8 cellular contexts compared by ENCODE assay signal in the genomic region with DNA sequence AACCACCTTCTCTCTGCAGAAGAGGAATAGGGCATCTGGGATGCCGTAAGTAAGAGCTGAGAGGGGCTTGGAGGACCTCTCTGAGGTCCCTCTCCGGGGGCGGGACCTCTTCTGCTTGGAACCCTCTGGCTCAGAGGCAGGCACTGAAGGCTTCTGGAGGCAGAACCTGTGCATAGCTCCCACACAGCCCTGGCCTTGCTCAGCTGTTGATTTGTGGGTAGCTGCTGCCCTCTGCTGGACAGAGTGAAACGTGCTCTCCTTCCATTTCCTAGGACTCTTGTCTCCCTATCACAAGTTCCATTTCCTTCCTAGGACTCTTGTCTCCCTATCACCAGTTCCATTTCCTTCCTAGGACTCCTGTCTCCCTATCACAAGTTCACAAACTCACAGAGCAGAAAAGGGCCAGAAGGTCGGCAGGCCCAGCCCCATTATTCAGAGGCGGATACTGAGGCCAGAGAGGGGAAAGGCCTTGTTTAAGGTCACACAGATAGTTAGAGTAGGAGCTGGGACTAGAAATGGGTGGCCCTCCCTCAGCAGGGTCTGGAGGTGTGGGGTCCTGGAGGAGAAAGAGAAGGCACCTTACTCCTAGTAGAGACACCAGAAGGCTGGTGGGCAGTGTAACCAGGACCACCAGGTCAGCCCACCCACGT. TPM values are rescaled to one million over a fixed set of nuclear protein-coding genes. Genes with fewer than 3 reads are reported as not detected.
DNase-seq lines count a peak whose midpoint lies in the region; ATAC-seq, FAIRE-seq and TF ChIP-seq lines count a peak whose summit lies in the region.

No MANE protein-coding gene starts in this region.

- 33 to 46% methylated on average over 7 of the region's 7 CpGs for WGBS in thyroid gland, 2 donors

- peak overlapping the region; percentile 33 for H3K27ac ChIP-seq in foreskin keratinocyte
- H3K27ac ChIP-seq in osteoblast (ENCODE audit: low read depth, low read length), result no peak overlapping the region
- H3K27ac ChIP-seq in thyroid gland, result no peak overlapping the region

- in situ Hi-C loops in HAP-1 (cut with MboI; ENCODE audit: low sequenced_read_pairs), result loop anchor here (5.0 to 10.0 kb wide), 3 partner anchors 50 to 400 kb away; no protein-coding TSS in a partner anchor

- H3K79me2 ChIP-seq in osteoblast (ENCODE audit: insufficient read depth, low read length), result no peaks in the 10 kb centered on the region

- peak; percentile 91 for FAIRE-seq in G401.6 (lab: Jason Lieb, UNC)

- H3K4me3 ChIP-seq in HAP-1 (no peak overlapping the region), MG63 (no peak overlapping the region), osteoblast (ENCODE audit: insufficient read depth, low read length) (no peak overlapping the region), thyroid gland (replicated peaks in 1 of 3) (no peak overlapping the region)

- DNase-seq in HAP-1 (ENCODE audit: low spot score in 2 of 2) (peak; percentile 74 to 90), MG63 (peak; percentile 46), SIG-M5 treated with dmso at 0.1 percent for 504 hours (lab: John Stamatoyannopoulos, UW; ENCODE audit: unreplicated experiment) (peak; percentile 76), foreskin keratinocyte (peak in 1 of 2 donors; percentile 68), osteoblast (ENCODE audit: insufficient read length, low spot score, missing footprints) (peak; percentile 87), thyroid gland (peak; percentile 81 to 87)
- DNase-seq in activated T-helper 9 cell treated with anti-CD3 and anti-CD28 coated beads, Interleukin-2, amount 50 U/mL, for 16 hours (ENCODE audit: low read depth), result peak; percentile 60

- intact Hi-C loops in thyroid gland (cut with DNase I), result loop anchor here (10.0 kb wide), 2 partner anchors 60 to 400 kb away; a partner anchor contains a TSS

- H3K4me1 ChIP-seq in HAP-1 (no peaks in the 10 kb centered on the region), foreskin keratinocyte (peaks cover 12% of the 10 kb centered on the region), osteoblast (ENCODE audit: insufficient read depth, low read length) (peaks cover 11% of the 10 kb centered on the region), thyroid gland (peaks cover 10 to 22% of the 10 kb centered on the region in 2 donors)

- H2AFZ ChIP-seq in osteoblast (ENCODE audit: low read length), result no peak overlapping the region

- peaks cover 4% of the 10 kb centered on the region for H4K20me1 ChIP-seq in osteoblast (ENCODE audit: insufficient read depth, low read length)

- H3K36me3 ChIP-seq in HAP-1 (replicated peaks) (no peaks in the 10 kb centered on the region), MG63 (peaks cover 19% of the 10 kb centered on the region), osteoblast (ENCODE audit: insufficient read depth, low read length) (peaks cover 22% of the 10 kb centered on the region), thyroid gland (peaks cover 0 to 3% of the 10 kb centered on the region in 2 donors)

- peak; percentile 94 for TF ChIP-seq CTCF in foreskin keratinocyte (conservative IDR thresholded peaks at IDR 0.05)
- TF ChIP-seq CTCF in osteoblast (IDR thresholded peaks at IDR 0.05; ENCODE audit: extremely low read depth, low read depth, low read length), result peak; percentile 83
- peak; percentile 65 to 95 (median 80) for TF ChIP-seq CTCF in thyroid gland (IDR thresholded peaks at IDR 0.05)

- no peak for TF ChIP-seq POLR2A in thyroid gland (IDR thresholded peaks at IDR 0.05)

- H3K27me3 ChIP-seq in HAP-1 (ENCODE audit: low read depth) (no peaks in the 10 kb centered on the region), MG63 (no peaks in the 10 kb centered on the region), foreskin keratinocyte (no peaks in the 10 kb centered on the region), osteoblast (ENCODE audit: insufficient read depth, low read length) (no peaks in the 10 kb centered on the region), thyroid gland (no peaks in the 10 kb centered on the region)

- H3K9me3 ChIP-seq in HAP-1, result no peaks in the 10 kb centered on the region
- no peaks in the 10 kb centered on the region for H3K9me3 ChIP-seq in MG63
- H3K9me3 ChIP-seq in osteoblast (ENCODE audit: low read depth, low read length), result no peaks in the 10 kb centered on the region
- H3K9me3 ChIP-seq in thyroid gland, result no peaks in the 10 kb centered on the region

- H3K4me2 ChIP-seq in osteoblast (ENCODE audit: insufficient read depth, low read length), result no peak overlapping the region

- ATAC-seq in foreskin keratinocyte, result peak; percentile 77

RNA-seq across cellular contexts. Expression of a gene that starts 30.3 kb away (rescaled TPM):
- 246 and 351 TPM in 2 replicates for total RNA-seq in MG63 (2014; rRNA removed; shearing (Covaris generic); ENCODE audit: low replicate concordance)
- 223 and 308 TPM in 2 replicates for total RNA-seq in foreskin keratinocyte
- polyA plus RNA-seq in foreskin keratinocyte, result 237 and 318 TPM in 2 replicates
- total RNA-seq in osteoblast, result 417 and 526 TPM in 2 replicates
- total RNA-seq in thyroid gland, result 10 to 100 TPM; 59.7 to 79.2 (median 72.9) TPM

RNA-seq across cellular contexts. Expression of a gene that starts 59.7 kb away (rescaled TPM):
- total RNA-seq in MG63 (2014; rRNA removed; shearing (Covaris generic); ENCODE audit: low replicate concordance), result 49.3 and 143 TPM in 2 replicates
- 62.7 and 78.3 TPM in 2 replicates for total RNA-seq in foreskin keratinocyte
- polyA plus RNA-seq in foreskin keratinocyte, result 71.8 and 85.7 TPM in 2 replicates
- total RNA-seq in osteoblast, result 24.2 and 26.8 TPM in 2 replicates
- total RNA-seq in thyroid gland, result 10 to 100 TPM; 24.1 to 47.0 (median 30.1) TPM
